15 cellular contexts compared by ENCODE assay signal in genomic region chr19:34274284-34274826, GRCh38. TPM values are rescaled to one million over a fixed set of nuclear protein-coding genes. Genes with fewer than 3 reads are reported as not detected.
DNase-seq lines count a peak whose midpoint lies in the region; ATAC-seq, FAIRE-seq and TF ChIP-seq lines count a peak whose summit lies in the region.
"Had no signal": no experiment of that assay in that cellular context is flagged by ENCODE, and none has a peak within 500 bp of the region (broad histone marks: within the 10 kb centered on the region; RNA-seq: fewer than 3 reads in every experiment).

No MANE protein-coding gene starts in this region.

- H3K9me1 ChIP-seq in endothelial cell of umbilical vein (replicated peaks; ENCODE audit: control insufficient read depth, extremely low read depth, insufficient read depth, low read length), result no peaks in the 10 kb centered on the region

- FAIRE-seq in endothelial cell of umbilical vein (lab: Jason Lieb, UNC), result no peak
- FAIRE-seq: colon had no signal

- no TSS peak for BruUV-seq in PC-3 (replicated peaks; lab: Mats Ljungman, UMichigan)
- BruUV-seq in endothelial cell of umbilical vein (replicated peaks; lab: Mats Ljungman, UMichigan), result TSS peak; percentile 34

- H3K27ac ChIP-seq in CD4-positive, alpha-beta T cell (ENCODE audit: low read depth, low read length), result peak overlapping the region; percentile 2
- H3K27ac ChIP-seq in PC-3 (ENCODE audit: low read length) (no peak overlapping the region), endothelial cell of umbilical vein (ENCODE audit: insufficient read depth, low read depth, low read length) (peak overlapping the region; percentile 93), Peyer's patch (no peak overlapping the region)

- no peak for TF ChIP-seq CTCF in CD4-positive, alpha-beta T cell (IDR thresholded peaks at IDR 0.05)
- TF ChIP-seq CTCF in PC-3 (conservative IDR thresholded peaks at IDR 0.05; ENCODE audit: low read depth, low read length) (no peak), endothelial cell of umbilical vein (IDR thresholded peaks at IDR 0.05; ENCODE audit: extremely low read depth in 1 of 2, insufficient read depth in 1 of 2, low read depth in 1 of 2, low read length in 2 of 2) (no peak), omental fat pad (IDR thresholded peaks at IDR 0.05) (no peak), Peyer's patch (IDR thresholded peaks at IDR 0.05) (no peak)

- no peaks in the 10 kb centered on the region for H3K27me3 Mint-ChIP-seq in CD4-positive, alpha-beta T cell

- dilution Hi-C loops in endothelial cell of umbilical vein (cut with MboI; ENCODE audit: extremely low pct_ligation_motif_present, low sequenced_read_pairs), result no loop called here

- H4K20me1 ChIP-seq in PC-3 (ENCODE audit: low read length), result no peaks in the 10 kb centered on the region
- no peaks in the 10 kb centered on the region for H4K20me1 ChIP-seq in endothelial cell of umbilical vein (replicated peaks; ENCODE audit: control insufficient read depth, extremely low read depth, insufficient read depth, low read length)

- H2AFZ ChIP-seq in PC-3 (ENCODE audit: low read length) (no peak overlapping the region), endothelial cell of umbilical vein (ENCODE audit: low read depth, low read length) (no peak overlapping the region)

- H3K36me3 ChIP-seq in PC-3 (ENCODE audit: low read depth, low read length) (no peaks in the 10 kb centered on the region), endothelial cell of umbilical vein (ENCODE audit: control insufficient read depth in 2 of 2, extremely low read depth in 1 of 2, insufficient read depth in 2 of 2, low read length in 2 of 2) (peaks cover 2% of the 10 kb centered on the region in 2 experiments), Peyer's patch (peaks cover 0 to 5% (median 0%) of the 10 kb centered on the region in 3 donors)
- H3K36me3 ChIP-seq: thyroid gland had no signal

- no peak for DNase-seq in CD4-positive, alpha-beta T cell
- DNase-seq in PC-3, result no peak
- DNase-seq in endothelial cell of umbilical vein (ENCODE audit: low read depth, low spot score), result no peak
- DNase-seq in omental fat pad (ENCODE audit: low spot score), result no peak
- DNase-seq in NCI-H345 treated with DMSO at 0.1 percent for 48 hours (lab: John Stamatoyannopoulos, UW; ENCODE audit: unreplicated experiment), result no peak
- no peak for DNase-seq in anterior cingulate cortex (lab: John Stamatoyannopoulos, UW)
- DNase-seq in GF-D8 (lab: John Stamatoyannopoulos, UW), result no peak
- DNase-seq in Peyer's patch, result no peak
- DNase-seq: activated T-cell treated with anti-CD3 and anti-CD28 coated beads, Interleukin-2, amount 50 U/mL, for 1 hour; hypothalamus; NCI-H526; stimulated activated CD4-positive, alpha-beta T cell treated with anti-CD3 and anti-CD28 coated beads, Interleukin-2, amount 100 ng/mL, for 48 hours; thyroid gland had no signal

- no peaks in the 10 kb centered on the region for H3K27me3 ChIP-seq in CD4-positive, alpha-beta T cell (ENCODE audit: control insufficient read depth, insufficient read depth, low read length)
- H3K27me3 ChIP-seq in PC-3 (ENCODE audit: low read length) (no peaks in the 10 kb centered on the region), endothelial cell of umbilical vein (ENCODE audit: control insufficient read depth in 2 of 2, insufficient read depth in 2 of 2, low read length in 2 of 2) (no peaks in the 10 kb centered on the region), Peyer's patch (no peaks in the 10 kb centered on the region)
- H3K27me3 ChIP-seq: thyroid gland had no signal

- no peaks in the 10 kb centered on the region for H3K9me3 ChIP-seq in CD4-positive, alpha-beta T cell (ENCODE audit: control insufficient read depth, low read length)
- H3K9me3 ChIP-seq in PC-3 (ENCODE audit: low read length) (no peaks in the 10 kb centered on the region), endothelial cell of umbilical vein (replicated peaks; ENCODE audit: control insufficient read depth, insufficient read depth, low read length) (no peaks in the 10 kb centered on the region), Peyer's patch (no peaks in the 10 kb centered on the region)
- H3K9me3 ChIP-seq: thyroid gland had no signal

- peaks cover 39% of the 10 kb centered on the region for H3K36me3 Mint-ChIP-seq in CD4-positive, alpha-beta T cell (ENCODE audit: low read depth)

- CTCF ChIA-PET in CD4-positive, alpha-beta T cell (lab: Charles Lee), result interaction anchor here (1.4 kb wide), 1 partner anchor 42 kb away, joined by 3 read pairs; no protein-coding TSS in a partner anchor
- CTCF ChIA-PET in PC-3 (lab: Charles Lee), result no interaction called here
- CTCF ChIA-PET in endothelial cell of umbilical vein (lab: Charles Lee), result interaction anchor here (0.6 to 1.1 kb wide), 6 partner anchors 15 to 58 kb away, joined by 3 to 4 read pairs (median 3); no protein-coding TSS in a partner anchor

- H3K4me1 Mint-ChIP-seq in CD4-positive, alpha-beta T cell (ENCODE audit: low read depth), result peaks cover 89% of the 10 kb centered on the region

- peak overlapping the region; percentile 56 for H3K4me3 Mint-ChIP-seq in CD4-positive, alpha-beta T cell
- H3K4me3 Mint-ChIP-seq: neural crest cell had no signal

- TF ChIP-seq POLR2A in endothelial cell of umbilical vein (IDR thresholded peaks at IDR 0.05; ENCODE audit: low read depth, low read length) (no peak), Peyer's patch (IDR thresholded peaks at IDR 0.05) (no peak)

- peaks cover 4% of the 10 kb centered on the region; the same call in 1 of the 2 replicates for H3K79me2 ChIP-seq in PC-3 (ENCODE audit: low read length)
- peaks cover 79% of the 10 kb centered on the region for H3K79me2 ChIP-seq in endothelial cell of umbilical vein (ENCODE audit: control insufficient read depth, insufficient read depth, low read length)

- H3K4me1 ChIP-seq in PC-3 (ENCODE audit: insufficient read depth, low read length) (peaks cover 23% of the 10 kb centered on the region), endothelial cell of umbilical vein (ENCODE audit: control insufficient read depth, extremely low read depth, insufficient read depth, low read length) (peaks cover 73% of the 10 kb centered on the region), Peyer's patch (peaks cover 0 to 14% (median 8%) of the 10 kb centered on the region in 4 donors)

- H3K9me2 ChIP-seq in PC-3 (replicated peaks; ENCODE audit: low read length), result no peaks in the 10 kb centered on the region

- peak overlapping the region; percentile 49 for H3K4me2 ChIP-seq in PC-3 (ENCODE audit: low read length)
- H3K4me2 ChIP-seq in endothelial cell of umbilical vein (ENCODE audit: insufficient read depth, low read length), result peak overlapping the region; percentile 74

- POLR2A ChIA-PET in CD4-positive, alpha-beta T cell (lab: Charles Lee), result interaction anchor here (0.6 to 1.9 kb wide), 3 partner anchors 34 to 85 kb away, joined by 3 to 4 read pairs (median 3); no protein-coding TSS in a partner anchor
- POLR2A ChIA-PET in PC-3 (lab: Charles Lee; ENCODE audit: unreplicated experiment) (no interaction called here), endothelial cell of umbilical vein (lab: Charles Lee) (interaction anchor here (0.7 kb wide), 1 partner anchor 39 kb away, joined by 3 read pairs; no protein-coding TSS in a partner anchor)

- H3K4me3 ChIP-seq in PC-3 (ENCODE audit: low read length), result no peak overlapping the region
- H3K4me3 ChIP-seq in endothelial cell of umbilical vein (replicated peaks in 1 of 3; ENCODE audit: insufficient read depth in 1 of 3, low read depth in 1 of 3, low read length in 3 of 3), result peak overlapping the region in 1 of 3 experiments; percentile 14
- no peak overlapping the region for H3K4me3 ChIP-seq in Peyer's patch
- H3K4me3 ChIP-seq: thyroid gland had no signal

- peak overlapping the region; percentile 95 for H3K27ac Mint-ChIP-seq in CD4-positive, alpha-beta T cell

- H3K9ac ChIP-seq in PC-3 (ENCODE audit: low read length), result no peak overlapping the region
- H3K9ac ChIP-seq in endothelial cell of umbilical vein (replicated peaks; ENCODE audit: extremely low read depth, insufficient read depth, low read length), result peak overlapping the region; percentile 44

- H3K9me3 Mint-ChIP-seq in CD4-positive, alpha-beta T cell, result peaks cover 5% of the 10 kb centered on the region

- H3F3A ChIP-seq in PC-3 (ENCODE audit: low read length, unreplicated experiment), result no peaks in the 10 kb centered on the region

- intact Hi-C loops in CD4-positive, alpha-beta T cell (cut with DNase I, micrococcal nuclease), result loop anchor here in 1 of 2 experiments (5.0 kb wide), 1 partner anchor 33 kb away; no protein-coding TSS in a partner anchor
- intact Hi-C loops in PC-3 (cut with micrococcal nuclease) (no loop called here), endothelial cell of umbilical vein (cut with micrococcal nuclease) (no loop called here)

- no peak for ATAC-seq in CD4-positive, alpha-beta T cell (ENCODE audit: poor library complexity)
- ATAC-seq in PC-3 (no peak), omental fat pad (ENCODE audit: low FRiP score) (peak; percentile 60)

TF ChIP-seq in endothelial cell of umbilical vein, 7 proteins besides CTCF, POLR2A, EP300 and RAD21:
- TF ChIP-seq GATA2 (IDR thresholded peaks at IDR 0.05; ENCODE audit: insufficient read depth, insufficient read length, low read depth, low read length) (no peak), MYC (IDR thresholded peaks at IDR 0.05; ENCODE audit: low read depth, low read length) (no peak), MAX (IDR thresholded peaks at IDR 0.05; ENCODE audit: insufficient read depth, insufficient read length) (no peak), FOS (IDR thresholded peaks at IDR 0.05; ENCODE audit: borderline replicate concordance, insufficient read depth, low read length) (no peak), EZH2 (IDR thresholded peaks at IDR 0.05; ENCODE audit: borderline replicate concordance, low read depth, low read length, severe bottlenecking) (no peak), JUN (IDR thresholded peaks at IDR 0.05; ENCODE audit: borderline replicate concordance, insufficient read depth, insufficient read length, low read depth) (no peak), POLR2AphosphoS5 (IDR thresholded peaks at IDR 0.05; ENCODE audit: insufficient read depth, low read depth, low read length) (no peak)

RNA-seq across cellular contexts. Expression of gene GARRE1, which starts 20.0 kb away (rescaled TPM):
- total RNA-seq in CD4-positive, alpha-beta T cell, result 10 to 100 TPM; 69.7 to 72.0 TPM
- total RNA-seq in PC-3 (2014; rRNA removed) (6.1 and 6.3 TPM in 2 replicates), endothelial cell of umbilical vein (46.8 and 46.9 TPM in 2 replicates), omental fat pad (10 to 100 TPM; 18.4 to 50.6 (median 31.7) TPM), Peyer's patch (10 to 100 TPM; 11.9 to 31.2 (median 19.5) TPM)
- polyA plus RNA-seq in endothelial cell of umbilical vein, result 39.2 and 45.4 TPM in 2 replicates
- polyA plus RNA-seq in endothelial cell of umbilical vein (2011; cell fraction: cytosol; rRNA removed), result 28.6 and 30.7 TPM in 2 replicates
- 48.6 and 54.8 TPM in 2 replicates for polyA plus RNA-seq in endothelial cell of umbilical vein (2011; cell fraction: nucleus; rRNA removed)
- 26.3 and 31.4 TPM in 2 replicates for polyA plus RNA-seq in endothelial cell of umbilical vein (2012)
- polyA minus RNA-seq in endothelial cell of umbilical vein, result 51.5 and 51.9 TPM in 2 replicates
- 6.5 TPM for polyA minus RNA-seq in endothelial cell of umbilical vein (2011; cell fraction: cytosol; rRNA and poly(A)+ RNA removed)
- 44.0 and 49.9 TPM in 2 replicates for polyA minus RNA-seq in endothelial cell of umbilical vein (2011; cell fraction: nucleus; rRNA and poly(A)+ RNA removed)

Comparison
In these comparisons a context has a peak if more than half of its experiments do, and no peak if none do; other contexts are left out.
1. H3K27ac ChIP-seq: peak in CD4-positive, alpha-beta T cell (single experiment) and endothelial cell of umbilical vein (single experiment); none in PC-3 (single experiment) and Peyer's patch (0 of 4).